ENCODE assay signal across 1 cellular context in the genomic region with DNA sequence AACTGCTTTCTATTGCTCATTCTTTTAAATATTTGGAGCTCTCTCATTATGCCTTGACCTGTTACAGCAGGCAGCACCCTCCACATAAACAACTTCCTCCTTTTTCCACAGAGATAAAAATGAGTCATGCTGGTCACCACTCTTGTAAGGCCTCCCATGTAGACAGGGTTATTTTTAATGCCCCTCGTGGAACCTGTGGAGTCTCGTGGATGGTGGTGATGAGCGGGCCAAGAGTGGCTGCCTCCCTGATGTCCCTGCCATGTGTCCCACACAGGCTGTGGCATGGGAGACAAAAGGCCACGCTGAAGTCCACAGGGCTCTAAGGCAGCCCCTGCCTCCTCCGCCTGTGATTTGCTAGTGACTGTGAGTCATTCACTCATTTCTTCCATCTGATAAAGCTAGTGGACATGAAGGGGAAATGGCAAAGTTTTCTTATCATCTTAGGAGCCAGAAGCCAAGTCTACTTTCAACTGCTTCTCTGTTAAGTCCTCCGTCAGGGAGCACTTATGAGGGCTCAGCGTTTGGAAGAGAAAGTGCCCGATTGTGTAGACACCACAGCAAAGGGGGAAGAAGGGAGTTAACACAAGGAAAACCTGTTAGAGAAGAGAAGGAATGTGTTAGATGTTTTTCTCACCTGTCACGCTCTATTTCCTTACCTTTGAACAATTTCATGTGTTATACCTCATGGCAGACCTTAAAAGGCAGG.
A peak's percentile ranks its signal among the peaks of the same experiment; 100 is the strongest.
TF ChIP-seq lines count a peak whose summit lies in the region.

No MANE protein-coding gene starts in this region.

TF ChIP-seq in K562, 482 proteins besides CTCF, POLR2A, EP300 and RAD21 (continued from another document and continues in another):
- TF ChIP-seq ZNF277 (CRISPR knock-in tag; IDR thresholded peaks at IDR 0.05; ENCODE audit: borderline replicate concordance), result no peak
- no peak for TF ChIP-seq ZNF668 (CRISPR knock-in tag; IDR thresholded peaks at IDR 0.05)
- TF ChIP-seq NFIX (CRISPR knock-in tag; IDR thresholded peaks at IDR 0.05; ENCODE audit: low read depth), result no peak
- TF ChIP-seq MAZ (CRISPR knock-in tag; conservative IDR thresholded peaks at IDR 0.05 in 1 of 2, IDR thresholded peaks at IDR 0.05 in 1 of 2), result peak; percentile 44 to 62
- TF ChIP-seq TRIM28 (IDR thresholded peaks at IDR 0.05), result peak; percentile 65; the same call in 1 of the 2 replicates
- TF ChIP-seq, protein P1, sequence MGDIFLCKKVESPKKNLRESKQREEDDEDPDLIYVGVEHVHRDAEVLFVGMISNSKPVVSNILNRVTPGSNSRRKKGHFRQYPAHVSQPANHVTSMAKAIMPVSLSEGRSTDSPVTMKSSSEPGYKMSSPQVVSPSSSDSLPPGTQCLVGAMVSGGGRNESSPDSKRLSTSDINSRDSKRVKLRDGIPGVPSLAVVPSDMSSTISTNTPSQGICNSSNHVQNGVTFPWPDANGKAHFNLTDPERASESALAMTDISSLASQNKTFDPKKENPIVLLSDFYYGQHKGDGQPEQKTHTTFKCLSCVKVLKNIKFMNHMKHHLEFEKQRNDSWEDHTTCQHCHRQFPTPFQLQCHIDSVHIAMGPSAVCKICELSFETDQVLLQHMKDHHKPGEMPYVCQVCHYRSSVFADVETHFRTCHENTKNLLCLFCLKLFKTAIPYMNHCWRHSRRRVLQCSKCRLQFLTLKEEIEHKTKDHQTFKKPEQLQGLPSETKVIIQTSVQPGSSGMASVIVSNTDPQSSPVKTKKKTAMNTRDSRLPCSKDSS (IDR thresholded peaks at IDR 0.05; ENCODE audit: low read depth, partially characterized antibody), result no peak
- TF ChIP-seq DNMT1 (IDR thresholded peaks at IDR 0.05), result no peak
- 0 out of 2 replicates have a peak, but pooled peaks have one; percentile 50 for TF ChIP-seq MEF2A (IDR thresholded peaks at IDR 0.05; ENCODE audit: control insufficient read depth, low read depth, low read length)
- TF ChIP-seq KDM2B (CRISPR knock-in tag; IDR thresholded peaks at IDR 0.05), result no peak
- peak; percentile 68 for TF ChIP-seq TAF9B (IDR thresholded peaks at IDR 0.05; ENCODE audit: partially characterized antibody)
- TF ChIP-seq FOXJ2 (tag; IDR thresholded peaks at IDR 0.05), result peak; percentile 69; the same call in 1 of the 2 replicates
- peak; percentile 92 for TF ChIP-seq EHMT2 (IDR thresholded peaks at IDR 0.05)
- no peak for TF ChIP-seq SIN3A (IDR thresholded peaks at IDR 0.05; ENCODE audit: borderline replicate concordance in 2 of 2, control insufficient read depth in 1 of 2, low read depth in 2 of 2, low read length in 2 of 2)
- no peak for TF ChIP-seq ARID3B (CRISPR knock-in tag; IDR thresholded peaks at IDR 0.05; ENCODE audit: borderline replicate concordance)
- TF ChIP-seq NR2C2 (CRISPR knock-in tag; IDR thresholded peaks at IDR 0.05), result no peak
- peak; percentile 50 for TF ChIP-seq NR2C2 (tag; IDR thresholded peaks at IDR 0.05)
- no peak for TF ChIP-seq TSHZ1 (CRISPR knock-in tag; IDR thresholded peaks at IDR 0.05)
- no peak for TF ChIP-seq CUX1 (CRISPR knock-in tag; IDR thresholded peaks at IDR 0.05)
- TF ChIP-seq, protein P2, sequence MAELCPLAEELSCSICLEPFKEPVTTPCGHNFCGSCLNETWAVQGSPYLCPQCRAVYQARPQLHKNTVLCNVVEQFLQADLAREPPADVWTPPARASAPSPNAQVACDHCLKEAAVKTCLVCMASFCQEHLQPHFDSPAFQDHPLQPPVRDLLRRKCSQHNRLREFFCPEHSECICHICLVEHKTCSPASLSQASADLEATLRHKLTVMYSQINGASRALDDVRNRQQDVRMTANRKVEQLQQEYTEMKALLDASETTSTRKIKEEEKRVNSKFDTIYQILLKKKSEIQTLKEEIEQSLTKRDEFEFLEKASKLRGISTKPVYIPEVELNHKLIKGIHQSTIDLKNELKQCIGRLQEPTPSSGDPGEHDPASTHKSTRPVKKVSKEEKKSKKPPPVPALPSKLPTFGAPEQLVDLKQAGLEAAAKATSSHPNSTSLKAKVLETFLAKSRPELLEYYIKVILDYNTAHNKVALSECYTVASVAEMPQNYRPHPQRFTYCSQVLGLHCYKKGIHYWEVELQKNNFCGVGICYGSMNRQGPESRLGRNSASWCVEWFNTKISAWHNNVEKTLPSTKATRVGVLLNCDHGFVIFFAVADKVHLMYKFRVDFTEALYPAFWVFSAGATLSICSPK (IDR thresholded peaks at IDR 0.05; ENCODE audit: borderline replicate concordance), result no peak
- peak; percentile 59; the same call in 1 of the 2 replicates for TF ChIP-seq MCM2 (IDR thresholded peaks at IDR 0.05; ENCODE audit: low read depth)
- TF ChIP-seq NCOR1 (IDR thresholded peaks at IDR 0.05), result peak; percentile 70
- TF ChIP-seq, protein P3, sequence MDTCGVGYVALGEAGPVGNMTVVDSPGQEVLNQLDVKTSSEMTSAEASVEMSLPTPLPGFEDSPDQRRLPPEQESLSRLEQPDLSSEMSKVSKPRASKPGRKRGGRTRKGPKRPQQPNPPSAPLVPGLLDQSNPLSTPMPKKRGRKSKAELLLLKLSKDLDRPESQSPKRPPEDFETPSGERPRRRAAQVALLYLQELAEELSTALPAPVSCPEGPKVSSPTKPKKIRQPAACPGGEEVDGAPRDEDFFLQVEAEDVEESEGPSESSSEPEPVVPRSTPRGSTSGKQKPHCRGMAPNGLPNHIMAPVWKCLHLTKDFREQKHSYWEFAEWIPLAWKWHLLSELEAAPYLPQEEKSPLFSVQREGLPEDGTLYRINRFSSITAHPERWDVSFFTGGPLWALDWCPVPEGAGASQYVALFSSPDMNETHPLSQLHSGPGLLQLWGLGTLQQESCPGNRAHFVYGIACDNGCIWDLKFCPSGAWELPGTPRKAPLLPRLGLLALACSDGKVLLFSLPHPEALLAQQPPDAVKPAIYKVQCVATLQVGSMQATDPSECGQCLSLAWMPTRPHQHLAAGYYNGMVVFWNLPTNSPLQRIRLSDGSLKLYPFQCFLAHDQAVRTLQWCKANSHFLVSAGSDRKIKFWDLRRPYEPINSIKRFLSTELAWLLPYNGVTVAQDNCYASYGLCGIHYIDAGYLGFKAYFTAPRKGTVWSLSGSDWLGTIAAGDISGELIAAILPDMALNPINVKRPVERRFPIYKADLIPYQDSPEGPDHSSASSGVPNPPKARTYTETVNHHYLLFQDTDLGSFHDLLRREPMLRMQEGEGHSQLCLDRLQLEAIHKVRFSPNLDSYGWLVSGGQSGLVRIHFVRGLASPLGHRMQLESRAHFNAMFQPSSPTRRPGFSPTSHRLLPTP (IDR thresholded peaks at IDR 0.05; ENCODE audit: borderline replicate concordance, extremely low read depth, insufficient read length), result no peak
- TF ChIP-seq, protein P4, sequence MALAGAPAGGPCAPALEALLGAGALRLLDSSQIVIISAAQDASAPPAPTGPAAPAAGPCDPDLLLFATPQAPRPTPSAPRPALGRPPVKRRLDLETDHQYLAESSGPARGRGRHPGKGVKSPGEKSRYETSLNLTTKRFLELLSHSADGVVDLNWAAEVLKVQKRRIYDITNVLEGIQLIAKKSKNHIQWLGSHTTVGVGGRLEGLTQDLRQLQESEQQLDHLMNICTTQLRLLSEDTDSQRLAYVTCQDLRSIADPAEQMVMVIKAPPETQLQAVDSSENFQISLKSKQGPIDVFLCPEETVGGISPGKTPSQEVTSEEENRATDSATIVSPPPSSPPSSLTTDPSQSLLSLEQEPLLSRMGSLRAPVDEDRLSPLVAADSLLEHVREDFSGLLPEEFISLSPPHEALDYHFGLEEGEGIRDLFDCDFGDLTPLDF (CRISPR knock-in tag; IDR thresholded peaks at IDR 0.05), result 0 out of 2 replicates have a peak, but pooled peaks have one; percentile 57
- 0 out of 2 replicates have a peak, but pooled peaks have one; percentile 18 for TF ChIP-seq CBX5 (IDR thresholded peaks at IDR 0.05; ENCODE audit: borderline replicate concordance, low read depth)
- TF ChIP-seq, protein P5, sequence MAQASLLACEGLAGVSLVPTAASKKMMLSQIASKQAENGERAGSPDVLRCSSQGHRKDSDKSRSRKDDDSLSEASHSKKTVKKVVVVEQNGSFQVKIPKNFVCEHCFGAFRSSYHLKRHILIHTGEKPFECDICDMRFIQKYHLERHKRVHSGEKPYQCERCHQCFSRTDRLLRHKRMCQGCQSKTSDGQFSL (CRISPR knock-in tag; IDR thresholded peaks at IDR 0.05), result no peak
- TF ChIP-seq, protein P5 (tag; IDR thresholded peaks at IDR 0.05), result no peak
- TF ChIP-seq RFX7 (CRISPR knock-in tag; IDR thresholded peaks at IDR 0.05), result no peak
- TF ChIP-seq ZNF184 (CRISPR knock-in tag; IDR thresholded peaks at IDR 0.05), result no peak
- TF ChIP-seq POU5F1 (IDR thresholded peaks at IDR 0.05; ENCODE audit: borderline replicate concordance, low read depth, low read length, partially characterized antibody), result no peak
- no peak for TF ChIP-seq CSDE1 (IDR thresholded peaks at IDR 0.05)
